Comparison of ENCODE assay signal across 10 cellular contexts in the genomic region with DNA sequence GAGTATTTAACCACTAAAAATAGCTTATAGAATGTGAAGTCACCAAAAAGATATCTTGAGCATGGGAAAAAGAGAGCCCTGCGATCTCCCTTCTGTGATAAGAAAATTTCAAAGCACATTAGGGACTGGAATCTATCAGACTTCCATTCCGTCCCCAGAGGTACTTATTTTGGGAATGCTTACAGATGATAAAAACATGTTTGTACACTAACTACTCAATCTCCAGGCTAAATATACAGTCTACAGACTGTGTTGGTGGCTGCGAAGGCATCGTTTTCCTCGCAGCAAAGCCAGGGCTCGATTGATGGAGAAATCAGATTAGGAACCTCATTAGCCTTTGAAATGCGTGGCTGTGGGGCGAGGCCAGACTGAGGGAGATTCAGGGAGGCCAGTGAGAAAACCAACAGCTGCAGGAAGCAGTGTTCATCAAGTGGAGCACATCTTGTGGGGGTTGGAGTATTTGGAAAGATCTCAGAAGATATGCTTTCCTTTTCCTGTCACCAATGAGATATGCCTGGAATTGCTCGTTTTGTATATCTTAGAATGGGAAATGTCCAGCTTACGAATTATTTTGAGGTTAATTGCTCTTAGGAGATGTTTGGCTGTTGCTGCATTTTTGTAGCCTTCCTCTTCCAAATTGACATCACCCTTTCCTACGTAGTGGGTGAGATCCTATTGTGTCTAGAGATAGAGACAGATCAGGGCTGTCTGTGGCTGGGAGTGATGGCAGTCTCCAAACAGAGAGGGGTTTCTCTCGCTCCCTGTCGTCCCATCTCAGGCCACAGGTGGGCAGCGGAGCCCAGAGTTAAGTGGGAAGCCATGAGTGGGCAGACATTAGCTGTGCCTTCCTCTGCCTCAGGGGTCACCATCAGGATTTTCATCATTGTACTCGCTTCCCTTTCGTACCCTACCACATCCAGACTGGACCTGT.
DNase-seq lines count a peak whose midpoint lies in the region; ATAC-seq and TF ChIP-seq lines count a peak whose summit lies in the region.
"Had no signal": no experiment of that assay in that cellular context is flagged by ENCODE, and none has a peak within 500 bp of the region (broad histone marks: within the 10 kb centered on the region; RNA-seq: fewer than 3 reads in every experiment).

No MANE protein-coding gene starts in this region.

- CTCF ChIA-PET in HEK293 (lab: Yijun Ruan, JAX) (interaction anchor here (0.6 to 0.8 kb wide), 3 partner anchors 77 to 356 kb away, joined by 3 to 4 read pairs (median 3); no protein-coding TSS in a partner anchor), WTC11 (lab: Charles Lee) (interaction anchor here (0.7 to 1.2 kb wide), 3 partner anchors 129 to 431 kb away, joined by 3 to 4 read pairs (median 3); a partner anchor contains a TSS)

- H3K4me1 ChIP-seq in HEK293 (ENCODE audit: control insufficient read depth, insufficient read depth, low read length), result no peaks in the 10 kb centered on the region

- ATAC-seq in WTC11 (peak; percentile 92), GM21447 (IDR thresholded peaks at IDR 0.05; ENCODE audit: unreplicated experiment) (no peak)

- no peaks in the 10 kb centered on the region for H3K36me3 Mint-ChIP-seq in WTC11

- peaks cover 37% of the 10 kb centered on the region for H3K4me1 Mint-ChIP-seq in WTC11

- no peak overlapping the region for H3K27ac ChIP-seq in 22Rv1
- H3K27ac ChIP-seq in HEK293 (ENCODE audit: extremely low read depth, low read depth, low read length), result no peak overlapping the region

- POLR2A ChIA-PET in HEK293 (lab: Yijun Ruan, JAX) (no interaction called here), WTC11 (lab: Charles Lee) (no interaction called here)

- H3K9me3 Mint-ChIP-seq in WTC11, result no peaks in the 10 kb centered on the region

- H3K36me3 ChIP-seq in HEK293 (ENCODE audit: control insufficient read depth in 2 of 2, insufficient read depth in 1 of 2, low read length in 2 of 2), result no peaks in the 10 kb centered on the region
- H3K36me3 ChIP-seq: sigmoid colon had no signal

- no peak overlapping the region for H3K4me3 ChIP-seq in HEK293 (ENCODE audit: low read depth, low read length)
- H3K4me3 ChIP-seq: sigmoid colon had no signal

- no peak overlapping the region for H3K4me3 Mint-ChIP-seq in WTC11
- H3K4me3 Mint-ChIP-seq: activated T-helper 1 cell treated with anti-CD3 and anti-CD28 coated beads, Interleukin-12 subunit alpha, Interleukin-12 subunit beta, Interleukin-2, Interleukin-4 antibody, amounts not matched to agents 30 ng/mL and 10 ng/mL and 1 ng/mL, durations not matched to agents 14 hours and 24 hours and 36 hours had no signal

- DNase-seq in WTC11 (ENCODE audit: low spot score), result peak; percentile 68
- peak; percentile 71 for DNase-seq in iPS-NIHi7 (ENCODE audit: extremely low spot score)
- DNase-seq in activated CD4-positive, alpha-beta T cell treated with anti-CD3 and anti-CD28 coated beads, Interleukin-2, amount 50 U/mL, for 48 hours, result no peak
- no peak for DNase-seq in Ammon's horn (ENCODE audit: low spot score)
- DNase-seq in NCI-H1930 (lab: John Stamatoyannopoulos, UW), result no peak
- DNase-seq: sigmoid colon had no signal

- H3K27me3 Mint-ChIP-seq in WTC11 (ENCODE audit: low read depth), result no peaks in the 10 kb centered on the region; the same call in 1 of the 2 replicates

- no peak overlapping the region for H3K27ac Mint-ChIP-seq in WTC11
- H3K27ac Mint-ChIP-seq: activated T-helper 1 cell treated with anti-CD3 and anti-CD28 coated beads, Interleukin-12 subunit alpha, Interleukin-12 subunit beta, Interleukin-2, Interleukin-4 antibody, amounts not matched to agents 30 ng/mL and 10 ng/mL and 1 ng/mL, durations not matched to agents 14 hours and 24 hours and 36 hours had no signal

- TF ChIP-seq CTCF in 22Rv1 (IDR thresholded peaks at IDR 0.05) (peak; percentile 28; the same call in 1 of the 2 replicates), HEK293 (tag by site-specific recombination; IDR thresholded peaks at IDR 0.05) (0 out of 2 replicates have a peak, but pooled peaks have one; percentile 17), WTC11 (IDR thresholded peaks at IDR 0.05) (peak; percentile 46)

- H3K9me3 ChIP-seq in HEK293 (ENCODE audit: control insufficient read depth, insufficient read depth, low read depth, low read length), result no peaks in the 10 kb centered on the region
- H3K9me3 ChIP-seq: sigmoid colon had no signal

TF ChIP-seq in HEK293, 187 proteins besides CTCF, POLR2A, EP300 and RAD21:
- TF ChIP-seq KLF10 (tag by site-specific recombination; IDR thresholded peaks at IDR 0.05), result no peak
- TF ChIP-seq, protein P1, sequence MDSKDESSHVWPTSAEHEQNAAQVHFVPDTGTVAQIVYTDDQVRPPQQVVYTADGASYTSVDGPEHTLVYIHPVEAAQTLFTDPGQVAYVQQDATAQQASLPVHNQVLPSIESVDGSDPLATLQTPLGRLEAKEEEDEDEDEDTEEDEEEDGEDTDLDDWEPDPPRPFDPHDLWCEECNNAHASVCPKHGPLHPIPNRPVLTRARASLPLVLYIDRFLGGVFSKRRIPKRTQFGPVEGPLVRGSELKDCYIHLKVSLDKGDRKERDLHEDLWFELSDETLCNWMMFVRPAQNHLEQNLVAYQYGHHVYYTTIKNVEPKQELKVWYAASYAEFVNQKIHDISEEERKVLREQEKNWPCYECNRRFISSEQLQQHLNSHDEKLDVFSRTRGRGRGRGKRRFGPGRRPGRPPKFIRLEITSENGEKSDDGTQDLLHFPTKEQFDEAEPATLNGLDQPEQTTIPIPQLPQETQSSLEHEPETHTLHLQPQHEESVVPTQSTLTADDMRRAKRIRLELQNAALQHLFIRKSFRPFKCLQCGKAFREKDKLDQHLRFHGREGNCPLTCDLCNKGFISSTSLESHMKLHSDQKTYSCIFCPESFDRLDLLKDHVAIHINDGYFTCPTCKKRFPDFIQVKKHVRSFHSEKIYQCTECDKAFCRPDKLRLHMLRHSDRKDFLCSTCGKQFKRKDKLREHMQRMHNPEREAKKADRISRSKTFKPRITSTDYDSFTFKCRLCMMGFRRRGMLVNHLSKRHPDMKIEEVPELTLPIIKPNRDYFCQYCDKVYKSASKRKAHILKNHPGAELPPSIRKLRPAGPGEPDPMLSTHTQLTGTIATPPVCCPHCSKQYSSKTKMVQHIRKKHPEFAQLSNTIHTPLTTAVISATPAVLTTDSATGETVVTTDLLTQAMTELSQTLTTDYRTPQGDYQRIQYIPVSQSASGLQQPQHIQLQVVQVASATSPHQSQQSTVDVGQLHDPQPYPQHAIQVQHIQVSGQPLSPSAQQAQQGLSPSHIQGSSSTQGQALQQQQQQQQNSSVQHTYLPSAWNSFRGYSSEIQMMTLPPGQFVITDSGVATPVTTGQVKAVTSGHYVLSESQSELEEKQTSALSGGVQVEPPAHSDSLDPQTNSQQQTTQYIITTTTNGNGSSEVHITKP (tag by site-specific recombination; IDR thresholded peaks at IDR 0.05), result 0 out of 2 replicates have a peak, but pooled peaks have one; percentile 30

TF ChIP-seq in WTC11, 78 proteins besides CTCF, POLR2A, EP300 and RAD21 (continues in another document):
- TF ChIP-seq ZNF416 (CRISPR knock-in tag; IDR thresholded peaks at IDR 0.05) (no peak), ETV6 (CRISPR knock-in tag; IDR thresholded peaks at IDR 0.05) (no peak), NFYB (CRISPR knock-in tag; conservative IDR thresholded peaks at IDR 0.05; ENCODE audit: low read depth) (no peak), JUN (CRISPR knock-in tag; IDR thresholded peaks at IDR 0.05) (no peak), CREB1 (CRISPR knock-in tag; IDR thresholded peaks at IDR 0.05) (no peak), NR3C1 (CRISPR knock-in tag; conservative IDR thresholded peaks at IDR 0.05; ENCODE audit: low read depth) (no peak)
- TF ChIP-seq, protein P2, sequence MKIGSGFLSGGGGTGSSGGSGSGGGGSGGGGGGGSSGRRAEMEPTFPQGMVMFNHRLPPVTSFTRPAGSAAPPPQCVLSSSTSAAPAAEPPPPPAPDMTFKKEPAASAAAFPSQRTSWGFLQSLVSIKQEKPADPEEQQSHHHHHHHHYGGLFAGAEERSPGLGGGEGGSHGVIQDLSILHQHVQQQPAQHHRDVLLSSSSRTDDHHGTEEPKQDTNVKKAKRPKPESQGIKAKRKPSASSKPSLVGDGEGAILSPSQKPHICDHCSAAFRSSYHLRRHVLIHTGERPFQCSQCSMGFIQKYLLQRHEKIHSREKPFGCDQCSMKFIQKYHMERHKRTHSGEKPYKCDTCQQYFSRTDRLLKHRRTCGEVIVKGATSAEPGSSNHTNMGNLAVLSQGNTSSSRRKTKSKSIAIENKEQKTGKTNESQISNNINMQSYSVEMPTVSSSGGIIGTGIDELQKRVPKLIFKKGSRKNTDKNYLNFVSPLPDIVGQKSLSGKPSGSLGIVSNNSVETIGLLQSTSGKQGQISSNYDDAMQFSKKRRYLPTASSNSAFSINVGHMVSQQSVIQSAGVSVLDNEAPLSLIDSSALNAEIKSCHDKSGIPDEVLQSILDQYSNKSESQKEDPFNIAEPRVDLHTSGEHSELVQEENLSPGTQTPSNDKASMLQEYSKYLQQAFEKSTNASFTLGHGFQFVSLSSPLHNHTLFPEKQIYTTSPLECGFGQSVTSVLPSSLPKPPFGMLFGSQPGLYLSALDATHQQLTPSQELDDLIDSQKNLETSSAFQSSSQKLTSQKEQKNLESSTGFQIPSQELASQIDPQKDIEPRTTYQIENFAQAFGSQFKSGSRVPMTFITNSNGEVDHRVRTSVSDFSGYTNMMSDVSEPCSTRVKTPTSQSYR (CRISPR knock-in tag; IDR thresholded peaks at IDR 0.05), result no peak
- TF ChIP-seq, protein P3, sequence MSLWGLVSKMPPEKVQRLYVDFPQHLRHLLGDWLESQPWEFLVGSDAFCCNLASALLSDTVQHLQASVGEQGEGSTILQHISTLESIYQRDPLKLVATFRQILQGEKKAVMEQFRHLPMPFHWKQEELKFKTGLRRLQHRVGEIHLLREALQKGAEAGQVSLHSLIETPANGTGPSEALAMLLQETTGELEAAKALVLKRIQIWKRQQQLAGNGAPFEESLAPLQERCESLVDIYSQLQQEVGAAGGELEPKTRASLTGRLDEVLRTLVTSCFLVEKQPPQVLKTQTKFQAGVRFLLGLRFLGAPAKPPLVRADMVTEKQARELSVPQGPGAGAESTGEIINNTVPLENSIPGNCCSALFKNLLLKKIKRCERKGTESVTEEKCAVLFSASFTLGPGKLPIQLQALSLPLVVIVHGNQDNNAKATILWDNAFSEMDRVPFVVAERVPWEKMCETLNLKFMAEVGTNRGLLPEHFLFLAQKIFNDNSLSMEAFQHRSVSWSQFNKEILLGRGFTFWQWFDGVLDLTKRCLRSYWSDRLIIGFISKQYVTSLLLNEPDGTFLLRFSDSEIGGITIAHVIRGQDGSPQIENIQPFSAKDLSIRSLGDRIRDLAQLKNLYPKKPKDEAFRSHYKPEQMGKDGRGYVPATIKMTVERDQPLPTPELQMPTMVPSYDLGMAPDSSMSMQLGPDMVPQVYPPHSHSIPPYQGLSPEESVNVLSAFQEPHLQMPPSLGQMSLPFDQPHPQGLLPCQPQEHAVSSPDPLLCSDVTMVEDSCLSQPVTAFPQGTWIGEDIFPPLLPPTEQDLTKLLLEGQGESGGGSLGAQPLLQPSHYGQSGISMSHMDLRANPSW (CRISPR knock-in tag; conservative IDR thresholded peaks at IDR 0.05; ENCODE audit: low read depth), result no peak

Comparison
In these comparisons a context has a peak if more than half of its experiments do, and no peak if none do; other contexts are left out.
1. DNase-seq: peak in WTC11 (single experiment) and iPS-NIHi7 (single experiment); none in activated CD4-positive, alpha-beta T cell treated with anti-CD3 and anti-CD28 coated beads, Interleukin-2, amount 50 U/mL, for 48 hours (0 of 2), Ammon's horn (single experiment) and NCI-H1930 (0 of 2).
2. Peak in every context shown above with its lines, with median percentiles within 50 percentile points of each other: CTCF ChIP-seq.